Comparison of ENCODE assay signal across 15 cellular contexts in the genomic region with DNA sequence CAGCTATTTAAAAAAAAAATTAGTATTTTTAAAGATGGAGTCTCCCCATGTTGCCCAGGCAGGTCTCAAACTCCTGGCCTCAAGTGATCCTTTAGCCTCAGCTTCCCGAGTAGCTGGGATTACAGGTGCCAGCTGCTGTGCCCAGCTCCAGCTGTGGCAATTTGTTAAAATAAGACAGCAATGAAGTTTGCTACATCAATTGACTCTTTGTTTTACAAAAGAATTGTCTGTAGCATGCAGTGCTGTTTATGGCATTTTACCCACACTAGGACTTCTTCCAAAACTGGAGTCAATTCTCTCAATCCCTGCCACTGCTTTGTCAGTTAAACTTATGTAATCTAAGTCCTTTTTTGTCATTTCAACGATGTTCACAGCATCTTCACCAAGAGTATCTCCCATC. TPM values are rescaled to one million over a fixed set of nuclear protein-coding genes. Genes with fewer than 3 reads are reported as not detected.
A peak's percentile ranks its signal among the peaks of the same experiment; 100 is the strongest.
DNase-seq lines count a peak whose midpoint lies in the region; ATAC-seq lines count a peak whose summit lies in the region.
"Had no signal": no experiment of that assay in that cellular context is flagged by ENCODE, and none has a peak within 500 bp of the region (broad histone marks: within the 10 kb centered on the region; RNA-seq: fewer than 3 reads in every experiment).

No MANE protein-coding gene starts in this region.

- H3K9me3 Mint-ChIP-seq in activated CD4-positive, alpha-beta T cell treated with anti-CD3 and anti-CD28 coated beads, Interleukin-2, amount 10 ng/mL, durations not matched to agents 24 days and 14 days, result no peaks in the 10 kb centered on the region
- no peaks in the 10 kb centered on the region for H3K9me3 Mint-ChIP-seq in activated T-helper 17 cell treated with anti-CD3 and anti-CD28 coated beads, Interleukin-2, amount 50 U/mL, for 72 hours
- H3K9me3 Mint-ChIP-seq in stimulated activated effector memory CD8-positive, alpha-beta T cell treated with anti-CD3 and anti-CD28 coated beads, Interleukin-12 subunit alpha, Interleukin-12 subunit beta, amount 100 ng/mL, for 72 hours, result no peaks in the 10 kb centered on the region

- peaks cover 56% of the 10 kb centered on the region for H3K36me3 Mint-ChIP-seq in activated CD4-positive, alpha-beta T cell treated with anti-CD3 and anti-CD28 coated beads, Interleukin-2, amount 10 ng/mL, durations not matched to agents 24 days and 14 days (ENCODE audit: low read depth)
- H3K36me3 Mint-ChIP-seq in activated T-helper 17 cell treated with anti-CD3 and anti-CD28 coated beads, Interleukin-2, amount 50 U/mL, for 72 hours (ENCODE audit: low read depth), result peaks cover 36% of the 10 kb centered on the region
- peaks cover 57% of the 10 kb centered on the region for H3K36me3 Mint-ChIP-seq in stimulated activated effector memory CD8-positive, alpha-beta T cell treated with anti-CD3 and anti-CD28 coated beads, Interleukin-12 subunit alpha, Interleukin-12 subunit beta, amount 100 ng/mL, for 72 hours

- intact Hi-C loops in activated CD4-positive, alpha-beta T cell treated with anti-CD3 and anti-CD28 coated beads, Interleukin-2, amount 10 ng/mL, durations not matched to agents 24 days and 14 days (cut with micrococcal nuclease), result no loop called here

- H3K4me3 Mint-ChIP-seq in activated CD4-positive, alpha-beta T cell treated with anti-CD3 and anti-CD28 coated beads, Interleukin-2, amount 10 ng/mL, durations not matched to agents 24 days and 14 days, result no peak overlapping the region
- no peak overlapping the region for H3K4me3 Mint-ChIP-seq in activated T-helper 17 cell treated with anti-CD3 and anti-CD28 coated beads, Interleukin-2, amount 50 U/mL, for 72 hours
- H3K4me3 Mint-ChIP-seq in stimulated activated effector memory CD8-positive, alpha-beta T cell treated with anti-CD3 and anti-CD28 coated beads, Interleukin-12 subunit alpha, Interleukin-12 subunit beta, amount 100 ng/mL, for 72 hours, result no peak overlapping the region

- H3K4me1 Mint-ChIP-seq in activated CD4-positive, alpha-beta T cell treated with anti-CD3 and anti-CD28 coated beads, Interleukin-2, amount 10 ng/mL, durations not matched to agents 24 days and 14 days, result peaks cover 44% of the 10 kb centered on the region
- peaks cover 15% of the 10 kb centered on the region for H3K4me1 Mint-ChIP-seq in activated T-helper 17 cell treated with anti-CD3 and anti-CD28 coated beads, Interleukin-2, amount 50 U/mL, for 72 hours
- H3K4me1 Mint-ChIP-seq in stimulated activated effector memory CD8-positive, alpha-beta T cell treated with anti-CD3 and anti-CD28 coated beads, Interleukin-12 subunit alpha, Interleukin-12 subunit beta, amount 100 ng/mL, for 72 hours, result peaks cover 20% of the 10 kb centered on the region

- no peak for ATAC-seq in activated T-helper 17 cell treated with anti-CD3 and anti-CD28 coated beads, Interleukin-2, amount 50 U/mL, for 72 hours (replicated peaks)
- ATAC-seq in stimulated activated effector memory CD8-positive, alpha-beta T cell treated with anti-CD3 and anti-CD28 coated beads, Interleukin-12 subunit alpha, Interleukin-12 subunit beta, amount 100 ng/mL, for 72 hours, result no peak
- ATAC-seq in GM18511 (IDR thresholded peaks at IDR 0.05; ENCODE audit: unreplicated experiment), result no peak

- peak overlapping the region; percentile 38 for H3K27ac Mint-ChIP-seq in activated CD4-positive, alpha-beta T cell treated with anti-CD3 and anti-CD28 coated beads, Interleukin-2, amount 10 ng/mL, durations not matched to agents 24 days and 14 days
- H3K27ac Mint-ChIP-seq in activated T-helper 17 cell treated with anti-CD3 and anti-CD28 coated beads, Interleukin-2, amount 50 U/mL, for 72 hours, result peak overlapping the region; percentile 16
- H3K27ac Mint-ChIP-seq in stimulated activated effector memory CD8-positive, alpha-beta T cell treated with anti-CD3 and anti-CD28 coated beads, Interleukin-12 subunit alpha, Interleukin-12 subunit beta, amount 100 ng/mL, for 72 hours, result peak overlapping the region; percentile 39

- H3K27me3 Mint-ChIP-seq in activated CD4-positive, alpha-beta T cell treated with anti-CD3 and anti-CD28 coated beads, Interleukin-2, amount 10 ng/mL, durations not matched to agents 24 days and 14 days, result no peaks in the 10 kb centered on the region
- no peaks in the 10 kb centered on the region for H3K27me3 Mint-ChIP-seq in activated T-helper 17 cell treated with anti-CD3 and anti-CD28 coated beads, Interleukin-2, amount 50 U/mL, for 72 hours

- DNase-seq in activated CD4-positive, alpha-beta T cell treated with anti-CD3 and anti-CD28 coated beads, Interleukin-2, amount 10 ng/mL, durations not matched to agents 24 days and 14 days, result no peak
- DNase-seq in activated CD4-positive, alpha-beta T cell treated with anti-CD3 and anti-CD28 coated beads, Interleukin-2, amount 50 U/mL, for 4 hours, result no peak
- DNase-seq in hippocampal formation (lab: John Stamatoyannopoulos, UW), result peak; percentile 27 to 74
- DNase-seq in stimulated activated effector memory CD8-positive, alpha-beta T cell treated with anti-CD3 and anti-CD28 coated beads, Interleukin-12 subunit alpha, Interleukin-12 subunit beta, amount 100 ng/mL, for 72 hours (ENCODE audit: low spot score in 2 of 2), result no peak
- DNase-seq in NCI-H1930 (lab: John Stamatoyannopoulos, UW), result no peak
- DNase-seq in GOT3 (lab: John Stamatoyannopoulos, UW), result no peak
- DNase-seq: DMS 273 treated with DMSO at 0.1 percent for 48 hours, MV-4-11, NCI-H2107, NCI-H226, NCI-H526 treated with DMSO at 0.1 percent for 48 hours, OCI-M1, RPMI8226 had no signal

RNA-seq across cellular contexts. Expression of a gene that starts 49.3 kb away (rescaled TPM):
- total RNA-seq in activated CD4-positive, alpha-beta T cell treated with anti-CD3 and anti-CD28 coated beads, Interleukin-2, amount 10 ng/mL, durations not matched to agents 24 days and 14 days, result 258 and 272 TPM in 2 replicates
- 100 to 1,000 TPM in 1 of 2 donors, 10 to 100 TPM in 1; 80.6 to 129 TPM for total RNA-seq in activated T-helper 17 cell treated with anti-CD3 and anti-CD28 coated beads, Interleukin-2, amount 50 U/mL, for 72 hours

Comparison
In these comparisons a context has a peak if more than half of its experiments do, and no peak if none do; other contexts are left out.
1. DNase-seq: peak in hippocampal formation (2 of 2); none in activated CD4-positive, alpha-beta T cell treated with anti-CD3 and anti-CD28 coated beads, Interleukin-2, amount 10 ng/mL, durations not matched to agents 24 days and 14 days (single experiment), activated CD4-positive, alpha-beta T cell treated with anti-CD3 and anti-CD28 coated beads, Interleukin-2, amount 50 U/mL, for 4 hours (0 of 2), stimulated activated effector memory CD8-positive, alpha-beta T cell treated with anti-CD3 and anti-CD28 coated beads, Interleukin-12 subunit alpha, Interleukin-12 subunit beta, amount 100 ng/mL, for 72 hours (0 of 2), NCI-H1930 (0 of 2) and GOT3 (single experiment).
2. Peak in every context shown above with its lines, with median percentiles within 50 percentile points of each other: H3K27ac Mint-ChIP-seq.